15 cellular contexts compared by ENCODE assay signal in the genomic region with DNA sequence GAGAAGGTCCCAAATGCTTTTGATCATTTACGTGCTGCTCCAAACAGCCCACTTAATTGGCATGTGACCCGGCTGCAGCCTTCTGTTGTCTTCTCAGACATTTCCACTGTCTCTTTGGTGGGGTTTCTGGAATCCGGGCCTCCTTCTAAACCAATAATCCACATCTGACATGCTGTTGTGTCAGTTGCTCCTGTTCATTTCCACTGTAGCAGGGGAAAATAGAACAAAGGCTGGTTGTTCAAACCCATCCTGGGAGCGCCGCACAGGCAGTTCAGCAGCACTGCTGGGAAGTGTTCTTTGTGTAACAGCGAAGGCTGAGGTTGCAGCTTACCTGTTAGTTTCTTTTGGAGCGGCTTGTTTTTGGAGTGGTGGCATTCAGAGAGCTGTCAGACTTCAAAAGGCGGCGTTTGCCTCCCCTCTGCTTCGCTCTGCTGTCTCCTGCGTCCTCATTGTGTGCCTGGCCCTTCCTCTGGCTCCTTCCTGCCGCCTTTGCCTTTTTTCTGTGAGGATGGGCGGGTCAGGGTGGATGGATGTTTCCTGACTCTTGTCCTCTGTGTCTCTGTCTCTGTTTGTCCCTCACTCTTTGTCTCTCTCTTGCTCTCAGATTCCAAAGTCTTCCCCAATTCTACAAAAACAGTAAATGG.
A peak's percentile ranks its signal among the peaks of the same experiment; 100 is the strongest.
DNase-seq lines count a peak whose midpoint lies in the region; TF ChIP-seq lines count a peak whose summit lies in the region.
"Had no signal": no experiment of that assay in that cellular context is flagged by ENCODE, and none has a peak within 500 bp of the region (broad histone marks: within the 10 kb centered on the region; RNA-seq: fewer than 3 reads in every experiment).

No MANE protein-coding gene starts in this region.

- no peak overlapping the region for H2BK15ac ChIP-seq in neuronal stem cell (ENCODE audit: low read length)

- peak; percentile 80 for DNase-seq in DMS153 treated with DMSO at 0.1 percent for 48 hours (lab: John Stamatoyannopoulos, UW; ENCODE audit: unreplicated experiment)
- DNase-seq in DMS153 (lab: John Stamatoyannopoulos, UW), result no peak
- DNase-seq in NCI-H526 treated with DMSO at 0.1 percent for 48 hours (lab: John Stamatoyannopoulos, UW), result peak; percentile 79
- peak; percentile 33 for DNase-seq in globus pallidus (ENCODE audit: low spot score)
- DNase-seq in neuronal stem cell (ENCODE audit: low spot score), result peak; percentile 32
- DNase-seq in SKM-1 treated with dmso at 0.1 percent for 144 hours (lab: John Stamatoyannopoulos, UW; ENCODE audit: unreplicated experiment), result no peak
- DNase-seq in activated CD4-positive, CD25-positive, alpha-beta regulatory T cell treated with anti-CD3 and anti-CD28 coated beads, Interleukin-2, amount 50 U/mL, for 72 hours, result no peak
- DNase-seq in coronary artery (ENCODE audit: low spot score), result no peak
- DNase-seq: activated CD4-positive, alpha-beta T cell treated with anti-CD3 and anti-CD28 coated beads for 36 hours; CD4-positive, alpha-beta T cell; GM23248; NCI-H774 had no signal

- peaks cover 0 to 3% of the 10 kb centered on the region in 2 donors for H3K9me3 ChIP-seq in neuronal stem cell (replicated peaks in 1 of 2; ENCODE audit: control insufficient read depth in 2 of 2, insufficient read depth in 1 of 2, low read depth in 1 of 2, low read length in 2 of 2)

- no peak overlapping the region for H4K91ac ChIP-seq in neuronal stem cell (ENCODE audit: low read depth, low read length, poor library complexity)

- no peak overlapping the region for H2AK5ac ChIP-seq in neuronal stem cell (ENCODE audit: low read depth, low read length)

- no peak overlapping the region for H2BK12ac ChIP-seq in neuronal stem cell (ENCODE audit: low read length)

- no CpG with 5 or more reads among the region's 13 CpGs for WGBS in neuronal stem cell (ENCODE audit: extremely low coverage in 2 of 2, insufficient read length in 2 of 2, insufficient replicate concordance in 1 of 2), 2 donors

- H3K36me3 ChIP-seq in neuronal stem cell (replicated peaks in 1 of 2; ENCODE audit: control insufficient read depth in 2 of 2, insufficient read depth in 2 of 2, low read length in 2 of 2), result no peaks in the 10 kb centered on the region

- no peak overlapping the region for H3K9ac ChIP-seq in neuronal stem cell (ENCODE audit: low read depth, low read length, poor library complexity)
- H3K9ac ChIP-seq: GM23248 had no signal

- H3K4me3 ChIP-seq in neuronal stem cell (ENCODE audit: low read length in 2 of 2), result peak overlapping the region in 1 of 2 donors; percentile 34
- no peak overlapping the region for H3K4me3 ChIP-seq in coronary artery
- H3K4me3 ChIP-seq: GM12878, GM23248 had no signal

- no peak overlapping the region for H2BK120ac ChIP-seq in neuronal stem cell (ENCODE audit: low read depth, low read length)

- peak overlapping the region; percentile 30 for H3K4me2 ChIP-seq in neuronal stem cell (ENCODE audit: insufficient read depth, low read length, poor library complexity, severe bottlenecking)

- H3K4ac ChIP-seq in neuronal stem cell (ENCODE audit: low read length), result no peak overlapping the region

- TF ChIP-seq CTCF in coronary artery (IDR thresholded peaks at IDR 0.05), result no peak

- peak overlapping the region; percentile 78 for H3K27ac ChIP-seq in neuronal stem cell (replicated peaks; ENCODE audit: low read length)
- no peak overlapping the region for H3K27ac ChIP-seq in coronary artery
- H3K27ac ChIP-seq: 22Rv1, GM23248, RWPE1 had no signal

- H3K79me1 ChIP-seq in neuronal stem cell (ENCODE audit: low read depth, low read length), result no peaks in the 10 kb centered on the region

- no peak overlapping the region for H2BK5ac ChIP-seq in neuronal stem cell (ENCODE audit: low read length)

- no peak overlapping the region for H4K8ac ChIP-seq in neuronal stem cell (ENCODE audit: low read depth, low read length)

- H3K18ac ChIP-seq in neuronal stem cell (ENCODE audit: low read length), result peak overlapping the region; percentile 60

- H3K4me1 ChIP-seq in neuronal stem cell (ENCODE audit: control insufficient read depth in 2 of 2, insufficient read depth in 1 of 2, low read depth in 1 of 2, low read length in 2 of 2), result peaks cover 23 to 34% of the 10 kb centered on the region in 2 donors

- no peaks in the 10 kb centered on the region for H3K27me3 ChIP-seq in neuronal stem cell (ENCODE audit: control insufficient read depth in 3 of 3, insufficient read depth in 3 of 3, low read depth in 1 of 3, low read length in 3 of 3)

- H3K23ac ChIP-seq in neuronal stem cell (ENCODE audit: low read depth, low read length, poor library complexity), result no peak overlapping the region

- H2AFZ ChIP-seq in neuronal stem cell (ENCODE audit: low read length), result peak overlapping the region; percentile 80
- H2AFZ ChIP-seq: GM23248 had no signal

- no peak overlapping the region for H3K14ac ChIP-seq in neuronal stem cell (ENCODE audit: low read length)

Comparison
In these comparisons a context has a peak if more than half of its experiments do, and no peak if none do; other contexts are left out.
1. DNase-seq: peak in DMS153 treated with DMSO at 0.1 percent for 48 hours (single experiment), NCI-H526 treated with DMSO at 0.1 percent for 48 hours (single experiment), globus pallidus (single experiment) and neuronal stem cell (single experiment); none in DMS153 (single experiment), SKM-1 treated with dmso at 0.1 percent for 144 hours (single experiment), activated CD4-positive, CD25-positive, alpha-beta regulatory T cell treated with anti-CD3 and anti-CD28 coated beads, Interleukin-2, amount 50 U/mL, for 72 hours (single experiment) and coronary artery (single experiment).